Comparison of ENCODE assay signal across 7 cellular contexts in genomic region chr14:103091041-103091882, GRCh38. TPM values are rescaled to one million over a fixed set of nuclear protein-coding genes. Genes with fewer than 3 reads are reported as not detected.
DNase-seq lines count a peak whose midpoint lies in the region; ATAC-seq and TF ChIP-seq lines count a peak whose summit lies in the region.

No MANE protein-coding gene starts in this region.

- H3K27me3 ChIP-seq in breast epithelium, result no peaks in the 10 kb centered on the region
- H3K27me3 ChIP-seq in liver (ENCODE audit: control insufficient read depth in 4 of 4, insufficient read depth in 4 of 4, low read length in 3 of 4), result no peaks in the 10 kb centered on the region

- H3K4me1 ChIP-seq in breast epithelium (no peaks in the 10 kb centered on the region), liver (ENCODE audit: control insufficient read depth in 4 of 4, insufficient read depth in 4 of 4, low read length in 3 of 4) (peaks cover 7 to 34% (median 20%) of the 10 kb centered on the region in 4 donors)

- H3K4me3 ChIP-seq in breast epithelium (peak overlapping the region; percentile 46 to 75 (median 54)), liver (ENCODE audit: low read depth in 1 of 3, low read length in 3 of 3) (peak overlapping the region in 2 of 3 donors; percentile 52 to 59)

- no peak for TF ChIP-seq POLR2A in breast epithelium (IDR thresholded peaks at IDR 0.05)

- intact Hi-C loops in breast epithelium (cut with DNase I; ENCODE audit: low total_unique reads), result no loop called here

- TF ChIP-seq CTCF in VCaP (conservative IDR thresholded peaks at IDR 0.05) (peak; percentile 61), breast epithelium (IDR thresholded peaks at IDR 0.05) (peak in 2 of 3 donors; percentile 24 to 25), liver (IDR thresholded peaks at IDR 0.05; ENCODE audit: low read depth, low read length, missing input control) (peak; percentile 40)

- H3K36me3 ChIP-seq in breast epithelium, result no peaks in the 10 kb centered on the region
- no peaks in the 10 kb centered on the region for H3K36me3 ChIP-seq in liver (ENCODE audit: control insufficient read depth in 4 of 4, insufficient read depth in 3 of 4, low read depth in 1 of 4, low read length in 3 of 4)

- no peak overlapping the region for H3K9ac ChIP-seq in liver (ENCODE audit: low read depth in 1 of 2, low read length in 2 of 2)

- WGBS in liver, result 13% methylated on average over 69 of the region's 69 CpGs

- ATAC-seq in GM19025 (IDR thresholded peaks at IDR 0.05; ENCODE audit: low read depth, unreplicated experiment) (peak; percentile 60), HG02970 (IDR thresholded peaks at IDR 0.05; ENCODE audit: low FRiP score, unreplicated experiment) (no peak)

- no peaks in the 10 kb centered on the region for H3K9me3 ChIP-seq in breast epithelium
- no peaks in the 10 kb centered on the region for H3K9me3 ChIP-seq in liver (ENCODE audit: control insufficient read depth in 4 of 4, low read length in 3 of 4)

- H3K27ac ChIP-seq in VCaP (peak overlapping the region; percentile 66; the same call in 1 of the 2 replicates), breast epithelium (peak overlapping the region in 1 of 2 donors; percentile 27), liver (ENCODE audit: low read depth in 1 of 2, low read length in 2 of 2) (no peak overlapping the region)

- DNase-seq in HT1080 (ENCODE audit: low read depth) (peak; percentile 24), breast epithelium (ENCODE audit: low spot score in 2 of 2) (no peak)
- DNase-seq in stimulated activated CD8-positive, alpha-beta memory T cell treated with anti-CD3 and anti-CD28 coated beads, Interleukin-15, amount 100 ng/mL, for 24 hours (ENCODE audit: low read depth), result peak; percentile 61

- TF ChIP-seq RAD21 in liver (IDR thresholded peaks at IDR 0.05), result peak in 1 of 2 donors; percentile 62

TF ChIP-seq in liver, 16 proteins besides CTCF, POLR2A, EP300 and RAD21:
- TF ChIP-seq YY1 (IDR thresholded peaks at IDR 0.05), result no peak
- no peak for TF ChIP-seq TAF1 (conservative IDR thresholded peaks at IDR 0.05)
- TF ChIP-seq JUND (IDR thresholded peaks at IDR 0.05), result no peak
- TF ChIP-seq HNF4A (conservative IDR thresholded peaks at IDR 0.05), result no peak
- TF ChIP-seq EGR1 (IDR thresholded peaks at IDR 0.05; ENCODE audit: low read depth in 2 of 2), result no peak
- TF ChIP-seq RXRA (IDR thresholded peaks at IDR 0.05), result no peak
- no peak for TF ChIP-seq SP1 (IDR thresholded peaks at IDR 0.05)
- TF ChIP-seq ATF3 (IDR thresholded peaks at IDR 0.05), result no peak
- TF ChIP-seq GABPA (IDR thresholded peaks at IDR 0.05 in 1 of 2, conservative IDR thresholded peaks at IDR 0.05 in 1 of 2), result no peak
- no peak for TF ChIP-seq REST (IDR thresholded peaks at IDR 0.05)
- no peak for TF ChIP-seq NR2F2 (IDR thresholded peaks at IDR 0.05)
- no peak for TF ChIP-seq ZBTB33 (IDR thresholded peaks at IDR 0.05)
- no peak for TF ChIP-seq FOXA1 (IDR thresholded peaks at IDR 0.05)

RNA-seq across cellular contexts. Expression of gene EXOC3L4, which starts 3.3 kb away (rescaled TPM):
- not detected in 2 replicates for total RNA-seq in HT1080 (2014; rRNA removed; shearing (Covaris generic))
- 0.37 TPM in 1 of 2 replicates, not detected in the other for polyA plus RNA-seq in HT1080 (2015; cell fraction: cytosol; rRNA removed)
- 0.25 TPM in 1 of 2 replicates, not detected in the other for polyA plus RNA-seq in HT1080 (2015; cell fraction: nucleus; rRNA removed)
- 1 to 10 TPM in 1 of 3 donors, under 1 TPM in 1, not detected in 1; 0.66 to 1.0 TPM for total RNA-seq in breast epithelium
- total RNA-seq in liver, result 10 to 100 TPM; 46.8 to 77.8 TPM
- polyA plus RNA-seq in liver, result 10 to 100 TPM; 24.0 to 26.6 TPM

RNA-seq across cellular contexts. Expression of gene LBHD2, which starts 7.3 kb away (rescaled TPM):
- total RNA-seq in HT1080 (2014; rRNA removed; shearing (Covaris generic)), result not detected in 2 replicates
- not detected in 2 replicates for polyA plus RNA-seq in HT1080 (2015; cell fraction: cytosol; rRNA removed)
- polyA plus RNA-seq in HT1080 (2015; cell fraction: nucleus; rRNA removed), result not detected in 2 replicates
- total RNA-seq in breast epithelium (not detected), liver (under 1 TPM in 1 of 2 donors, not detected in 1; 0.47 TPM)
- polyA plus RNA-seq in liver, result under 1 TPM in 1 of 2 donors, not detected in 1; 0.53 TPM

RNA-seq across cellular contexts. Expression of gene TNFAIP2, which starts 32.0 kb away (rescaled TPM):
- 17.6 and 26.1 TPM in 2 replicates for total RNA-seq in HT1080 (2014; rRNA removed; shearing (Covaris generic))
- 23.3 and 23.8 TPM in 2 replicates for polyA plus RNA-seq in HT1080 (2015; cell fraction: cytosol; rRNA removed)
- polyA plus RNA-seq in HT1080 (2015; cell fraction: nucleus; rRNA removed), result 59.9 and 65.3 TPM in 2 replicates
- total RNA-seq in breast epithelium (10 to 100 TPM; 43.6 to 76.5 (median 60.0) TPM), liver (10 to 100 TPM; 25.0 to 32.0 TPM)
- 10 to 100 TPM in 1 of 2 donors, 1 to 10 TPM in 1; 8.9 to 19.8 TPM for polyA plus RNA-seq in liver

RNA-seq across cellular contexts. Expression of gene CDC42BPB, which starts 33.9 kb away (rescaled TPM):
- total RNA-seq in HT1080 (2014; rRNA removed; shearing (Covaris generic)), result 42.1 and 54.3 TPM in 2 replicates
- 53.6 and 62.3 TPM in 2 replicates for polyA plus RNA-seq in HT1080 (2015; cell fraction: cytosol; rRNA removed)
- polyA plus RNA-seq in HT1080 (2015; cell fraction: nucleus; rRNA removed), result 121 and 123 TPM in 2 replicates
- total RNA-seq in breast epithelium (100 to 1,000 TPM in 1 of 3 donors, 10 to 100 TPM in 2; 64.0 to 110 (median 98.0) TPM), liver (10 to 100 TPM; 35.2 to 78.7 TPM)
- 10 to 100 TPM in 1 of 2 donors, 1 to 10 TPM in 1; 4.1 to 24.3 TPM for polyA plus RNA-seq in liver

Comparison
In these comparisons a context has a peak if more than half of its experiments do, and no peak if none do; other contexts are left out.
1. DNase-seq: peak in HT1080 (single experiment) and stimulated activated CD8-positive, alpha-beta memory T cell treated with anti-CD3 and anti-CD28 coated beads, Interleukin-15, amount 100 ng/mL, for 24 hours (single experiment); none in breast epithelium (0 of 2).
2. RNA of gene EXOC3L4, which starts 3.3 kb away (total RNA-seq): 46.8 to 77.8 TPM in liver; 0.66 to 1.0 TPM in breast epithelium and not detected in HT1080; every median in the first group is over 10 times any median in the second.
3. Peak in every context shown above with its lines, with median percentiles within 50 percentile points of each other: CTCF ChIP-seq.